ENCODE assay signal across 8 cellular contexts in genomic region chr4:143700420-143701352, GRCh38. TPM values are rescaled to one million over a fixed set of nuclear protein-coding genes. Genes with fewer than 3 reads are reported as not detected.
A peak's percentile ranks its signal among the peaks of the same experiment; 100 is the strongest.
DNase-seq lines count a peak whose midpoint lies in the region; ATAC-seq, FAIRE-seq and TF ChIP-seq lines count a peak whose summit lies in the region.

Gene FREM3 (minus strand): TSS chr4:143700675. CDS start chr4:143700675, 0 bp downstream.

- peak within 1 kb of the TSS in 3 of 7 donors; percentile 23 to 78 (median 37) for H3K27ac Mint-ChIP-seq in CD4-positive, alpha-beta memory T cell

- peaks cover 4 to 36% (median 9%) of the 10 kb centered on the region in 4 donors for H3K4me1 Mint-ChIP-seq in CD4-positive, alpha-beta memory T cell

- CTCF ChIA-PET in CD4-positive, alpha-beta memory T cell (lab: Charles Lee; ENCODE audit: partially characterized antibody), result interaction anchor here (1.2 kb wide), 1 partner anchor 10 kb away, joined by 3 read pairs; no protein-coding TSS in a partner anchor

- POLR2A ChIA-PET in CD4-positive, alpha-beta memory T cell (lab: Charles Lee; ENCODE audit: partially characterized antibody), result no interaction called here

- DNase-seq in CD4-positive, alpha-beta memory T cell, result peak in 1 of 5 donors; percentile 16
- DNase-seq in breast epithelium (ENCODE audit: low spot score in 2 of 2) (no peak), COR-L47 (lab: John Stamatoyannopoulos, UW) (no peak), NOMO-1 (lab: John Stamatoyannopoulos, UW; ENCODE audit: unreplicated experiment in 2 of 2) (no peak), GM19239 (ENCODE audit: insufficient read length, low spot score) (no peak)

- no peak within 1 kb of the TSS for H3K27ac ChIP-seq in CD4-positive, alpha-beta memory T cell (ENCODE audit: low read depth, low read length)
- no peak within 1 kb of the TSS for H3K27ac ChIP-seq in breast epithelium
- no peak within 1 kb of the TSS for H3K27ac ChIP-seq in mucosa of rectum (ENCODE audit: low read depth in 2 of 2, low read length in 2 of 2)

- no peak for TF ChIP-seq POLR2A in breast epithelium (IDR thresholded peaks at IDR 0.05)

- H3K9ac ChIP-seq in mucosa of rectum (ENCODE audit: low read depth in 1 of 2, low read length in 2 of 2), result no peak within 1 kb of the TSS

- H3K4me3 ChIP-seq in CD4-positive, alpha-beta memory T cell (ENCODE audit: low read length in 2 of 2), result peak within 1 kb of the TSS; percentile 29 to 49
- H3K4me3 ChIP-seq in breast epithelium, result peak within 1 kb of the TSS; percentile 31 to 61 (median 47)
- peak within 1 kb of the TSS; percentile 25 to 51 for H3K4me3 ChIP-seq in mucosa of rectum (ENCODE audit: low read length in 2 of 2)

- no peaks in the 10 kb centered on the region for H3K36me3 Mint-ChIP-seq in CD4-positive, alpha-beta memory T cell

- ATAC-seq in HG03521 (IDR thresholded peaks at IDR 0.05; ENCODE audit: unreplicated experiment) (peak; percentile 46), GM21737 (IDR thresholded peaks at IDR 0.05; ENCODE audit: unreplicated experiment) (no peak)

- peak within 1 kb of the TSS; percentile 61 to 85 (median 80) for H3K4me3 Mint-ChIP-seq in CD4-positive, alpha-beta memory T cell

- intact Hi-C loops in CD4-positive, alpha-beta memory T cell (cut with micrococcal nuclease), result no loop called here
- intact Hi-C loops in breast epithelium (cut with DNase I; ENCODE audit: low total_unique reads), result no loop called here

- no peak for FAIRE-seq in GM19239 (lab: Jason Lieb, UNC)

- H3K27me3 ChIP-seq in CD4-positive, alpha-beta memory T cell (ENCODE audit: insufficient read depth, low read length), result peaks cover 8% of the 10 kb centered on the region
- peaks cover 0 to 30% of the 10 kb centered on the region in 2 donors for H3K27me3 ChIP-seq in breast epithelium
- H3K27me3 ChIP-seq in mucosa of rectum (ENCODE audit: control insufficient read depth in 2 of 2, insufficient read depth in 2 of 2, low read length in 2 of 2), result peaks cover 8 to 15% of the 10 kb centered on the region in 2 donors

- peaks cover 0 to 20% (median 7%) of the 10 kb centered on the region in 8 donors for H3K9me3 Mint-ChIP-seq in CD4-positive, alpha-beta memory T cell

- no peak for TF ChIP-seq CTCF in breast epithelium (IDR thresholded peaks at IDR 0.05)

- H3K9me3 ChIP-seq in CD4-positive, alpha-beta memory T cell (ENCODE audit: control insufficient read depth in 1 of 2, low read length in 2 of 2), result no peaks in the 10 kb centered on the region
- no peaks in the 10 kb centered on the region for H3K9me3 ChIP-seq in breast epithelium
- no peaks in the 10 kb centered on the region for H3K9me3 ChIP-seq in mucosa of rectum (ENCODE audit: control insufficient read depth in 2 of 2, low read length in 2 of 2)

- peaks cover 20% of the 10 kb centered on the region for H3K4me1 ChIP-seq in CD4-positive, alpha-beta memory T cell (ENCODE audit: insufficient read depth, low read length)
- H3K4me1 ChIP-seq in breast epithelium (peaks cover 0 to 4% of the 10 kb centered on the region in 2 donors), mucosa of rectum (ENCODE audit: control insufficient read depth in 2 of 2, insufficient read depth in 2 of 2, low read length in 2 of 2) (peaks cover 0 to 4% of the 10 kb centered on the region in 2 donors)

- no peaks in the 10 kb centered on the region for H3K36me3 ChIP-seq in CD4-positive, alpha-beta memory T cell (ENCODE audit: insufficient read depth, low read length)
- H3K36me3 ChIP-seq in breast epithelium (no peaks in the 10 kb centered on the region), mucosa of rectum (ENCODE audit: control insufficient read depth in 2 of 2, insufficient read depth in 2 of 2, low read length in 2 of 2) (no peaks in the 10 kb centered on the region)

- peaks cover 23 to 34% of the 10 kb centered on the region in 2 donors for H3K27me3 Mint-ChIP-seq in CD4-positive, alpha-beta memory T cell

RNA-seq across cellular contexts. Expression of gene FREM3, which starts in this region (rescaled TPM):
- not detected for total RNA-seq in CD4-positive, alpha-beta memory T cell
- polyA plus RNA-seq in CD4-positive, alpha-beta memory T cell, result not detected
- under 1 TPM in 1 of 3 donors, not detected in 2; 0.15 TPM for total RNA-seq in breast epithelium
